ENCODE assay signal across 8 cellular contexts in the genomic region with DNA sequence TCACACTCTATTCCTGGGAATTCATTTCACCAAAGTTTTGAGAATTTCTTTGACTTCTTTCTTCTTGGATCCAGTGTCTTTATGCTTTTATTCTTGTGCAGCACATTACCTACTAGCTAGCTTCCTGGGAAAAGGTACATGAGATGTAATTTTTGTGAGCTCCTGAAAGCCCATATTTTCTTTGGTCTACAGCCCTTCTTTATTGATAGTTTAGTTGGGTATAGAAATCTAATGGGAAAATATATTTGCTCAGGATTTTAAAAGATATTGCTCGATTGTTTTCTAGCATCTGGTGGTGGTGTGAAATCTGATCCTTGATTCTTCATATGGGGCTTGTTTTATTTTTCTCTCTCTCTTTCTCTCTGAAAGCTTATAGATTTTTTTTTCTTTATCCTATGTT. TPM values are rescaled to one million over a fixed set of nuclear protein-coding genes. Genes with fewer than 3 reads are reported as not detected.
"Had no signal": no experiment of that assay in that cellular context is flagged by ENCODE, and none has a peak within 500 bp of the region (broad histone marks: within the 10 kb centered on the region; RNA-seq: fewer than 3 reads in every experiment).

No MANE protein-coding gene starts in this region.

- H3K27ac Mint-ChIP-seq: IgD-negative memory B cell had no signal

- H3K27ac ChIP-seq: HL-60 had no signal

- H3K36me3 Mint-ChIP-seq: IgD-negative memory B cell had no signal

- FAIRE-seq: HTR-8/SVneo had no signal

- H3K4me3 Mint-ChIP-seq: IgD-negative memory B cell had no signal

- DNase-seq: IMR-90, KBM-7, KG1 had no signal

RNA-seq across cellular contexts. Expression of gene FOXB1, which starts 45.8 kb away (rescaled TPM):
- total RNA-seq: HT-29, HT1080, IMR-90 had no signal
- polyA plus RNA-seq: IgD-negative memory B cell, IMR-90 had no signal
